In genomic region chr3:138950701-138951100, GRCh38 we compare ENCODE assay signal across 12 cellular contexts. TPM values are rescaled to one million over a fixed set of nuclear protein-coding genes. Genes with fewer than 3 reads are reported as not detected.
A peak's percentile ranks its signal among the peaks of the same experiment; 100 is the strongest.
DNase-seq lines count a peak whose midpoint lies in the region; ATAC-seq, FAIRE-seq and TF ChIP-seq lines count a peak whose summit lies in the region.
"Had no signal": no experiment of that assay in that cellular context is flagged by ENCODE, and none has a peak within 500 bp of the region (broad histone marks: within the 10 kb centered on the region; RNA-seq: fewer than 3 reads in every experiment).

No MANE protein-coding gene starts in this region.

- no peak overlapping the region for H2BK120ac ChIP-seq in neuronal stem cell (ENCODE audit: low read depth, low read length)

- H3K23ac ChIP-seq in neuronal stem cell (ENCODE audit: low read depth, low read length, poor library complexity) = no peak overlapping the region

- intact Hi-C loops in pancreas (cut with DNase I) = no loop called here

- H3K79me2 ChIP-seq in GM23338 (replicated peaks; ENCODE audit: insufficient read depth) (no peaks in the 10 kb centered on the region), Loucy (ENCODE audit: insufficient read depth, low read length) (no peaks in the 10 kb centered on the region)

- no peak overlapping the region for H3K18ac ChIP-seq in neuronal stem cell (ENCODE audit: low read length)

- H2AK5ac ChIP-seq in neuronal stem cell (ENCODE audit: low read depth, low read length) = no peak overlapping the region

- peaks cover 32% of the 10 kb centered on the region for H3K4me1 Mint-ChIP-seq in GM23338

- H2AFZ ChIP-seq in GM23338 (no peak overlapping the region), Loucy (ENCODE audit: low read length) (peak overlapping the region; percentile 69), neuronal stem cell (ENCODE audit: low read length) (peak overlapping the region; percentile 95)

- H3K4me3 ChIP-seq in GM23338 (peak overlapping the region; percentile 73), Loucy (ENCODE audit: low read length, poor library complexity, severe bottlenecking) (peak overlapping the region; percentile 64), fibroblast of villous mesenchyme (ENCODE audit: low read depth, low read length) (peak overlapping the region; percentile 59), neuronal stem cell (ENCODE audit: low read length in 2 of 2) (no peak overlapping the region), pancreas (no peak overlapping the region)
- H3K4me3 ChIP-seq: SJSA1 had no signal

- peak overlapping the region; percentile 71 for H3K4me3 Mint-ChIP-seq in GM23338

- no peak overlapping the region for H4K8ac ChIP-seq in neuronal stem cell (ENCODE audit: low read depth, low read length)

- H3K27ac ChIP-seq in GM23338 (ENCODE audit: low read depth) = no peak overlapping the region
- no peak overlapping the region for H3K27ac ChIP-seq in neuronal stem cell (replicated peaks; ENCODE audit: low read length)
- H3K27ac ChIP-seq in pancreas = no peak overlapping the region
- H3K27ac ChIP-seq: SJSA1 had no signal

- H3F3A ChIP-seq in GM23338 (replicated peaks; ENCODE audit: low read depth) = peaks cover 21% of the 10 kb centered on the region
- H3F3A ChIP-seq in Loucy (ENCODE audit: low read depth) = no peaks in the 10 kb centered on the region

- H3K4me1 ChIP-seq in GM23338 (ENCODE audit: insufficient read depth) (peaks cover 21% of the 10 kb centered on the region), Loucy (ENCODE audit: insufficient read depth, low read length, poor library complexity, severe bottlenecking) (peaks cover 7% of the 10 kb centered on the region), neuronal stem cell (ENCODE audit: control insufficient read depth in 2 of 2, insufficient read depth in 1 of 2, low read depth in 1 of 2, low read length in 2 of 2) (peaks cover 9 to 13% of the 10 kb centered on the region in 2 donors), pancreas (peaks cover 0 to 9% (median 0%) of the 10 kb centered on the region in 3 donors)

- no peak for DNase-seq in GM23338 (ENCODE audit: low spot score)
- DNase-seq in fibroblast of villous mesenchyme (ENCODE audit: low read depth) = no peak
- no peak for DNase-seq in neuronal stem cell (ENCODE audit: low spot score)
- DNase-seq in pancreas = no peak
- no peak for DNase-seq in DMS 273 (lab: John Stamatoyannopoulos, UW; ENCODE audit: unreplicated experiment)
- DNase-seq: activated CD8-positive, alpha-beta memory T cell treated with anti-CD3 and anti-CD28 coated beads, Interleukin-2, amount 50 U/mL, for 4 hours had no signal

- no peak for ATAC-seq in GM23338
- no peak for ATAC-seq in GM18867 (IDR thresholded peaks at IDR 0.05; ENCODE audit: unreplicated experiment)
- no peak for ATAC-seq in pancreas

- H3K27me3 ChIP-seq in GM23338 (ENCODE audit: insufficient read depth) = peaks cover 72% of the 10 kb centered on the region
- peaks cover 16% of the 10 kb centered on the region for H3K27me3 ChIP-seq in Loucy (ENCODE audit: insufficient read depth, low read length, poor library complexity, severe bottlenecking)
- peaks cover 31 to 82% (median 67%) of the 10 kb centered on the region in 3 experiments for H3K27me3 ChIP-seq in neuronal stem cell (ENCODE audit: control insufficient read depth in 3 of 3, insufficient read depth in 3 of 3, low read depth in 1 of 3, low read length in 3 of 3)
- H3K27me3 ChIP-seq in pancreas = peaks cover 0 to 23% (median 1%) of the 10 kb centered on the region in 4 donors

- no peaks in the 10 kb centered on the region for H3K79me1 ChIP-seq in neuronal stem cell (ENCODE audit: low read depth, low read length)

- TF ChIP-seq CTCF in GM23338 (conservative IDR thresholded peaks at IDR 0.05; ENCODE audit: low read depth in 2 of 2) = no peak
- TF ChIP-seq CTCF in Loucy (conservative IDR thresholded peaks at IDR 0.05; ENCODE audit: low read length) = no peak
- TF ChIP-seq CTCF in fibroblast of villous mesenchyme (IDR thresholded peaks at IDR 0.05; ENCODE audit: insufficient read depth, low read depth, low read length) = no peak
- no peak for TF ChIP-seq CTCF in pancreas (IDR thresholded peaks at IDR 0.05)

- peaks cover 81% of the 10 kb centered on the region for H3K27me3 Mint-ChIP-seq in GM23338 (ENCODE audit: insufficient read depth, low read depth, poor library complexity)

- no peak overlapping the region for H3K9ac ChIP-seq in Loucy (ENCODE audit: low read depth, low read length, poor library complexity, severe bottlenecking)
- H3K9ac ChIP-seq in neuronal stem cell (ENCODE audit: low read depth, low read length, poor library complexity) = peak overlapping the region; percentile 24

- no peak overlapping the region for H3K27ac Mint-ChIP-seq in GM23338

- no peak overlapping the region for H3K4ac ChIP-seq in neuronal stem cell (ENCODE audit: low read length)

- H3K9me3 Mint-ChIP-seq in GM23338 = no peaks in the 10 kb centered on the region; the same call in 1 of the 3 replicates

- no CpG with 5 or more reads among the region's 8 CpGs for WGBS in neuronal stem cell (ENCODE audit: extremely low coverage in 2 of 2, insufficient read length in 2 of 2, insufficient replicate concordance in 1 of 2), 2 donors
- WGBS in pancreas, 2 donors = 86 to 93% methylated on average over 8 of the region's 8 CpGs

- H3K9me3 ChIP-seq in Loucy (ENCODE audit: insufficient read depth, low read depth, low read length) (no peaks in the 10 kb centered on the region), neuronal stem cell (replicated peaks in 1 of 2; ENCODE audit: control insufficient read depth in 2 of 2, insufficient read depth in 1 of 2, low read depth in 1 of 2, low read length in 2 of 2) (no peaks in the 10 kb centered on the region), pancreas (no peaks in the 10 kb centered on the region)
- H3K9me3 ChIP-seq: SJSA1 had no signal

- H3K9me2 ChIP-seq in GM23338 (ENCODE audit: insufficient read depth) (no peaks in the 10 kb centered on the region), Loucy (replicated peaks; ENCODE audit: low read depth, low read length) (no peaks in the 10 kb centered on the region)

- H2BK12ac ChIP-seq in neuronal stem cell (ENCODE audit: low read length) = no peak overlapping the region

- peak overlapping the region; percentile 87 for H3K4me2 ChIP-seq in GM23338
- H3K4me2 ChIP-seq in Loucy (ENCODE audit: low read depth, low read length, poor library complexity, severe bottlenecking) = peak overlapping the region; percentile 76
- H3K4me2 ChIP-seq in neuronal stem cell (ENCODE audit: insufficient read depth, low read length, poor library complexity, severe bottlenecking) = peak overlapping the region; percentile 75

- no peak overlapping the region for H3K14ac ChIP-seq in neuronal stem cell (ENCODE audit: low read length)

- H3K36me3 ChIP-seq in GM23338 (ENCODE audit: insufficient read depth) (no peaks in the 10 kb centered on the region), Loucy (ENCODE audit: insufficient read depth, low read length) (no peaks in the 10 kb centered on the region), neuronal stem cell (replicated peaks in 1 of 2; ENCODE audit: control insufficient read depth in 2 of 2, insufficient read depth in 2 of 2, low read length in 2 of 2) (no peaks in the 10 kb centered on the region), pancreas (no peaks in the 10 kb centered on the region)
- H3K36me3 ChIP-seq: SJSA1 had no signal

- no peak overlapping the region for H2BK5ac ChIP-seq in neuronal stem cell (ENCODE audit: low read length)

- FAIRE-seq in pancreas (lab: Jason Lieb, UNC) = no peak

- no peaks in the 10 kb centered on the region for H4K20me1 ChIP-seq in GM23338 (replicated peaks; ENCODE audit: insufficient read depth)
- no peaks in the 10 kb centered on the region for H4K20me1 ChIP-seq in Loucy (ENCODE audit: insufficient read depth, low read length, poor library complexity, severe bottlenecking)

- peaks cover 13% of the 10 kb centered on the region for H3K36me3 Mint-ChIP-seq in GM23338 (ENCODE audit: low read depth)

- H2BK15ac ChIP-seq in neuronal stem cell (ENCODE audit: low read length) = no peak overlapping the region

- no peak overlapping the region for H4K91ac ChIP-seq in neuronal stem cell (ENCODE audit: low read depth, low read length, poor library complexity)

TF ChIP-seq in GM23338, 12 proteins besides CTCF, POLR2A, EP300 and RAD21:
- peak; percentile 60 for TF ChIP-seq EZH2 (IDR thresholded peaks at IDR 0.05; ENCODE audit: low read depth, unreplicated experiment)
- TF ChIP-seq, protein P1, sequence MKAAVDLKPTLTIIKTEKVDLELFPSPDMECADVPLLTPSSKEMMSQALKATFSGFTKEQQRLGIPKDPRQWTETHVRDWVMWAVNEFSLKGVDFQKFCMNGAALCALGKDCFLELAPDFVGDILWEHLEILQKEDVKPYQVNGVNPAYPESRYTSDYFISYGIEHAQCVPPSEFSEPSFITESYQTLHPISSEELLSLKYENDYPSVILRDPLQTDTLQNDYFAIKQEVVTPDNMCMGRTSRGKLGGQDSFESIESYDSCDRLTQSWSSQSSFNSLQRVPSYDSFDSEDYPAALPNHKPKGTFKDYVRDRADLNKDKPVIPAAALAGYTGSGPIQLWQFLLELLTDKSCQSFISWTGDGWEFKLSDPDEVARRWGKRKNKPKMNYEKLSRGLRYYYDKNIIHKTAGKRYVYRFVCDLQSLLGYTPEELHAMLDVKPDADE (IDR thresholded peaks at IDR 0.05) = no peak

RNA-seq across cellular contexts. Expression of gene FOXL2NB, which starts 3.7 kb away (rescaled TPM):
- total RNA-seq in GM23338 (2014; rRNA removed; shearing (Covaris generic)) = 10.0 and 15.6 TPM in 2 replicates
- 9.3 and 11.2 TPM in 2 replicates for polyA plus RNA-seq in GM23338 (2016; fragmentation: Nextera tagmentation; extraction: Ambion mirVana)
- total RNA-seq in fibroblast of villous mesenchyme = 61.8 and 101 TPM in 2 replicates
- 0.01 TPM for polyA plus RNA-seq in neuronal stem cell (2013, experiment 1 of 2)
- not detected for polyA plus RNA-seq in neuronal stem cell (2013, experiment 2 of 2)
- under 1 TPM in 2 of 6 donors, not detected in 4; 0.09 to 0.22 TPM for total RNA-seq in pancreas
- polyA plus RNA-seq in pancreas = not detected
- total RNA-seq: mesenteric fat pad, SJSA1 had no signal

RNA-seq across cellular contexts. Expression of gene FOXL2, which starts 3.8 kb away (rescaled TPM):
- total RNA-seq in GM23338 (2014; rRNA removed; shearing (Covaris generic)) = 2.3 and 3.5 TPM in 2 replicates
- polyA plus RNA-seq in GM23338 (2016; fragmentation: Nextera tagmentation; extraction: Ambion mirVana) (0.89 and 1.2 TPM in 2 replicates), pancreas (under 1 TPM; 0.02 to 0.04 TPM)
- total RNA-seq in fibroblast of villous mesenchyme (49.7 and 52.8 TPM in 2 replicates), pancreas (under 1 TPM; 0.04 to 0.28 (median 0.11) TPM)
- 0.04 TPM for polyA plus RNA-seq in neuronal stem cell (2013, experiment 1 of 2)
- 0.04 TPM for polyA plus RNA-seq in neuronal stem cell (2013, experiment 2 of 2)
- total RNA-seq: mesenteric fat pad, SJSA1 had no signal

RNA-seq across cellular contexts. Expression of gene PRR23A, which starts 55.4 kb away (rescaled TPM):
- total RNA-seq in GM23338 (2014; rRNA removed; shearing (Covaris generic)) = not detected in 2 replicates
- polyA plus RNA-seq in GM23338 (2016; fragmentation: Nextera tagmentation; extraction: Ambion mirVana) = not detected in 2 replicates
- total RNA-seq in fibroblast of villous mesenchyme = not detected in 2 replicates
- polyA plus RNA-seq in neuronal stem cell (2013, experiment 1 of 2) = not detected
- not detected for polyA plus RNA-seq in neuronal stem cell (2013, experiment 2 of 2)
- not detected for total RNA-seq in pancreas
- not detected for polyA plus RNA-seq in pancreas
- total RNA-seq: dermis microvascular lymphatic vessel endothelial cell, mesenteric fat pad, renal cortical epithelial cell, SJSA1 had no signal

Comparison
In these comparisons a context has a peak if more than half of its experiments do, and no peak if none do; other contexts are left out.
1. H3K4me3 ChIP-seq: peak in GM23338 (single experiment), Loucy (single experiment) and fibroblast of villous mesenchyme (single experiment); none in neuronal stem cell (0 of 2) and pancreas (0 of 4).
2. RNA of gene FOXL2, which starts 3.8 kb away (total RNA-seq): 49.7 to 52.8 TPM in fibroblast of villous mesenchyme; 2.3 to 3.5 TPM in GM23338 and 0.04 to 0.28 TPM in pancreas; every median in the first group is over 10 times any median in the second.
3. Peak in every context shown above with its lines, with median percentiles within 50 percentile points of each other: H3K4me2 ChIP-seq.